Comparison of ENCODE assay signal across 7 cellular contexts in genomic region chr4:184826315-184827266, GRCh38. TPM values are rescaled to one million over a fixed set of nuclear protein-coding genes. Genes with fewer than 3 reads are reported as not detected.
DNase-seq lines count a peak whose midpoint lies in the region; ATAC-seq, FAIRE-seq and TF ChIP-seq lines count a peak whose summit lies in the region.

No MANE protein-coding gene starts in this region.

- peak; percentile 84 for FAIRE-seq in GM18507 (lab: Jason Lieb, UNC)

- TF ChIP-seq CTCF in HEK293 (tag by site-specific recombination; IDR thresholded peaks at IDR 0.05) (no peak), NB4 (IDR thresholded peaks at IDR 0.05; ENCODE audit: low read depth, low read length) (no peak), foreskin keratinocyte (conservative IDR thresholded peaks at IDR 0.05) (no peak), prostate gland (IDR thresholded peaks at IDR 0.05) (no peak)

- peak; percentile 50 for ATAC-seq in foreskin keratinocyte

- no peaks in the 10 kb centered on the region for H3K4me1 ChIP-seq in HEK293 (ENCODE audit: control insufficient read depth, insufficient read depth, low read length)
- no peaks in the 10 kb centered on the region for H3K4me1 ChIP-seq in foreskin keratinocyte
- peaks cover 2% of the 10 kb centered on the region for H3K4me1 ChIP-seq in prostate gland (replicated peaks)

- H3K27me3 ChIP-seq in foreskin keratinocyte (peaks cover 5% of the 10 kb centered on the region), prostate gland (replicated peaks; ENCODE audit: insufficient read depth) (no peaks in the 10 kb centered on the region)

- peak overlapping the region; percentile 35 for H3K4me3 ChIP-seq in HEK293 (ENCODE audit: low read depth, low read length)
- peak overlapping the region; percentile 66 for H3K4me3 ChIP-seq in NB4 (ENCODE audit: low read depth, low read length)
- peak overlapping the region; percentile 60 to 95 for H3K4me3 ChIP-seq in prostate gland

- CTCF ChIA-PET in HEK293 (lab: Yijun Ruan, JAX), result interaction anchor here (0.8 kb wide), 1 partner anchor 81 kb away, joined by 3 read pairs; no protein-coding TSS in a partner anchor

- TF ChIP-seq POLR2A in NB4 (IDR thresholded peaks at IDR 0.05; ENCODE audit: extremely low read depth, insufficient read length) (no peak), prostate gland (IDR thresholded peaks at IDR 0.05) (no peak)

- H3K36me3 ChIP-seq in HEK293 (ENCODE audit: control insufficient read depth in 2 of 2, insufficient read depth in 1 of 2, low read length in 2 of 2), result no peaks in the 10 kb centered on the region
- no peaks in the 10 kb centered on the region for H3K36me3 ChIP-seq in prostate gland

- H3K9me3 ChIP-seq in HEK293 (ENCODE audit: control insufficient read depth, insufficient read depth, low read depth, low read length), result no peaks in the 10 kb centered on the region
- no peaks in the 10 kb centered on the region for H3K9me3 ChIP-seq in prostate gland

- intact Hi-C loops in prostate gland (cut with DNase I), result loop anchor here (5.0 to 10.0 kb wide), 2 partner anchors 79 to 928 kb away; no protein-coding TSS in a partner anchor

- POLR2A ChIA-PET in HEK293 (lab: Yijun Ruan, JAX), result no interaction called here

- 23% methylated on average over 30 of the region's 50 CpGs for WGBS in prostate gland

- H3K27ac ChIP-seq in HEK293 (ENCODE audit: extremely low read depth, low read depth, low read length) (no peak overlapping the region; the same call in 1 of the 2 replicates), foreskin keratinocyte (no peak overlapping the region), prostate gland (peak overlapping the region; percentile 93 to 94)

- no peak for DNase-seq in GM18507 (ENCODE audit: extremely low spot score, insufficient read length, low read depth)
- peak; percentile 77 for DNase-seq in NB4 (ENCODE audit: low read depth)
- DNase-seq in activated T-cell treated with anti-CD3 and anti-CD28 coated beads, Interleukin-2, amount 50 U/mL, for 48 hours, result peak; percentile 68 to 76
- DNase-seq in foreskin keratinocyte, result no peak
- no peak for DNase-seq in prostate gland (ENCODE audit: low spot score)
- no peak for DNase-seq in pons (ENCODE audit: low spot score)

TF ChIP-seq in HEK293, 187 proteins besides CTCF, POLR2A, EP300 and RAD21 (continues in another document):
- TF ChIP-seq ZNF335 (tag by site-specific recombination; conservative IDR thresholded peaks at IDR 0.05), result peak; percentile 88
- peak; percentile 60; the same call in 1 of the 2 replicates for TF ChIP-seq ZNF600 (tag by site-specific recombination; IDR thresholded peaks at IDR 0.05)
- TF ChIP-seq PRDM10 (tag by site-specific recombination; IDR thresholded peaks at IDR 0.05), result peak; percentile 49
- no peak for TF ChIP-seq ZSCAN18 (tag by site-specific recombination; IDR thresholded peaks at IDR 0.05)
- peak; percentile 68 for TF ChIP-seq GLIS1 (tag by site-specific recombination; IDR thresholded peaks at IDR 0.05)
- no peak for TF ChIP-seq ZNF670 (tag by site-specific recombination; IDR thresholded peaks at IDR 0.05; ENCODE audit: low read depth)
- TF ChIP-seq ZBTB6 (tag by site-specific recombination; IDR thresholded peaks at IDR 0.05), result no peak
- 0 out of 2 replicates have a peak, but pooled peaks have one; percentile 37 for TF ChIP-seq ZNF501 (tag by site-specific recombination; IDR thresholded peaks at IDR 0.05)
- TF ChIP-seq ZNF350 (tag by site-specific recombination; IDR thresholded peaks at IDR 0.05), result no peak
- TF ChIP-seq ZNF423 (tag by site-specific recombination; IDR thresholded peaks at IDR 0.05), result 0 out of 2 replicates have a peak, but pooled peaks have one; percentile 18
- no peak for TF ChIP-seq ZNF571 (tag by site-specific recombination; IDR thresholded peaks at IDR 0.05)
- TF ChIP-seq MZF1 (tag by site-specific recombination; IDR thresholded peaks at IDR 0.05; ENCODE audit: borderline replicate concordance), result no peak
- peak; percentile 22; the same call in 1 of the 2 replicates for TF ChIP-seq ZXDB (tag by site-specific recombination; IDR thresholded peaks at IDR 0.05)
- peak; percentile 76 for TF ChIP-seq HIC1 (tag by site-specific recombination; IDR thresholded peaks at IDR 0.05)
- peak; percentile 83 for TF ChIP-seq ZIC2 (tag by site-specific recombination; IDR thresholded peaks at IDR 0.05)
- TF ChIP-seq ZBTB26 (tag by site-specific recombination; optimal IDR thresholded peaks at IDR 0.05), result peak; percentile 55
- no peak for TF ChIP-seq KLF10 (tag by site-specific recombination; IDR thresholded peaks at IDR 0.05)
- TF ChIP-seq GLIS2 (tag by site-specific recombination; IDR thresholded peaks at IDR 0.05), result peak; percentile 78
- peak; percentile 94 for TF ChIP-seq ZBTB8A (tag by site-specific recombination; IDR thresholded peaks at IDR 0.05)

RNA-seq across cellular contexts. Expression of gene ACSL1, which starts 0.8 kb away (rescaled TPM):
- total RNA-seq in foreskin keratinocyte (35.4 and 45.9 TPM in 2 replicates), prostate gland (100 to 1,000 TPM in 1 of 2 donors, 10 to 100 TPM in 1; 71.7 to 157 TPM)
- polyA plus RNA-seq in foreskin keratinocyte, result 18.8 and 19.8 TPM in 2 replicates

Comparison
In these comparisons a context has a peak if more than half of its experiments do, and no peak if none do; other contexts are left out.
1. DNase-seq: peak in NB4 (single experiment) and activated T-cell treated with anti-CD3 and anti-CD28 coated beads, Interleukin-2, amount 50 U/mL, for 48 hours (2 of 2); none in GM18507 (single experiment), foreskin keratinocyte (0 of 2), prostate gland (single experiment) and pons (single experiment).
2. H3K27ac ChIP-seq: peak in prostate gland (2 of 2); none in HEK293 (single experiment) and foreskin keratinocyte (single experiment).
3. Peak in every context shown above with its lines, with median percentiles within 50 percentile points of each other: H3K4me3 ChIP-seq.